25 cellular contexts compared by ENCODE assay signal in the genomic region with DNA sequence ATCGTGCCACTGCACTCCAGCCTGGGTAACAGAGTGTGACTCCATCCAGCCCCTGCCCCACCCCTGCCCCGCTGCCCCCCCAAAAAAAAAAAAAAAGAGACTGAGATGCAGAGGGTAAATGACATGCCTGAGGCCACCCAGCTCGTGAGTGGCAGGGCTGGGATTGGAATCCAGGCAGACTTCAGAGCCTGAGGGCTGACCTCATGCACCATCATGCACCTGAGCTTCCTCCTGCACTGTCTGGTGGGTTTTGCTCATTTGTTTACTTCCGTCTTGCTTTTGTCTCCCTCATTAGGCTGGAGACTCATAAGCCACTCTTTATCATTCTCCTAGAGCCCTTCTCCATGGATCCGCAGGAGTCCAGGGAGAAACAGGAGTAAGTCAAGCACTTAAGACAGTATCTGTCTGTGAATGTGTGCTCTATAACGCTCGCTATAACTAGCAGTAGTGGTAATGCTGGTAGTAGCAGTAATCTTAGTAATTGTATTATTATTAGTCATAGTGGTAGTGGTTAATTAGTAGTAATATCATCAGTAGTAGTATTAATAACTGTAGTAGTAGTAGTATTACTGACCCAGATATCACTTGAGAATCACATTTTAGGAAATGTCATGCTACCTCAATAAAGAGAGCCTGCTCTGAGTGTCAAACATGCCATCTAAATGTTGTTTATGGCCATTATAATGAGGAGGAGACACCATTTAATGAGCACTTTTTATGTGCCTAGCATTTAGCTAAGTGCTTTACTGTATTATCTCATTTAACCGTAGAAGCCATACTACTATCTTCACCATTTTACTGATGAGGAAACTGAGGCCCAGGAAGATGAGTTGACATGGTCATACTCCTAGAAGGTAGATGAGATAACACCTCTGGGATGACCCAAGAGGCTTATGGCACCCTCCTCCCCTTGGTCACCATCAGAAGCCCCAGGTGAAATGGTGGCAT.
"Had no signal": no experiment of that assay in that cellular context is flagged by ENCODE, and none has a peak within 500 bp of the region (broad histone marks: within the 10 kb centered on the region; RNA-seq: fewer than 3 reads in every experiment).

No MANE protein-coding gene starts in this region.

- H3K36me3 Mint-ChIP-seq: activated CD8-positive, alpha-beta memory T cell treated with anti-CD3 and anti-CD28 coated beads, Interleukin-2, amount 10 ng/mL, durations not matched to agents 7 days and 5 days; activated naive CD8-positive, alpha-beta T cell treated with anti-CD3 and anti-CD28 coated beads, Interleukin-2, amount 10 ng/mL, durations not matched to agents 7 days and 5 days had no signal

- H3K4me3 Mint-ChIP-seq: activated CD4-positive, alpha-beta memory T cell treated with anti-CD3 and anti-CD28 coated beads, Interleukin-2, amount 10 ng/mL, durations not matched to agents 7 days and 5 days; activated CD8-positive, alpha-beta memory T cell treated with anti-CD3 and anti-CD28 coated beads, Interleukin-2, amount 10 ng/mL, durations not matched to agents 7 days and 5 days; activated naive CD8-positive, alpha-beta T cell treated with anti-CD3 and anti-CD28 coated beads, Interleukin-2, amount 10 ng/mL, durations not matched to agents 7 days and 5 days; brain; nephron had no signal

- ATAC-seq: activated CD8-positive, alpha-beta memory T cell treated with anti-CD3 and anti-CD28 coated beads, Interleukin-2, amount 10 ng/mL, durations not matched to agents 7 days and 5 days; foreskin keratinocyte; left lobe of liver; stimulated activated naive CD8-positive, alpha-beta T cell treated with anti-CD3 and anti-CD28 coated beads, Interleukin-15, Interleukin-2, amounts not matched to agents 100 U/mL and 50 U/mL, for 24 hours had no signal

- DNase-seq: activated CD4-positive, alpha-beta memory T cell treated with anti-CD3 and anti-CD28 coated beads, Interleukin-2, amount 10 ng/mL, durations not matched to agents 7 days and 5 days; activated CD4-positive, CD25-positive, alpha-beta regulatory T cell treated with anti-CD3 and anti-CD28 coated beads, Interleukin-2, amount 50 U/mL, for 72 hours; activated CD8-positive, alpha-beta memory T cell treated with anti-CD3 and anti-CD28 coated beads, Interleukin-2, amount 10 ng/mL, durations not matched to agents 7 days and 5 days; activated naive CD4-positive, alpha-beta T cell treated with Interleukin-2 at 50 U/mL for 16 hours; activated naive CD8-positive, alpha-beta T cell treated with anti-CD3 and anti-CD28 coated beads, Interleukin-2, amount 10 ng/mL, durations not matched to agents 7 days and 5 days; caudate nucleus; dorsolateral prefrontal cortex; foreskin keratinocyte; glutamatergic neuron; hippocampal formation; midbrain; nucleus accumbens; stimulated activated CD4-positive, alpha-beta T cell treated with anti-CD3 and anti-CD28 coated beads, Interleukin-12 subunit alpha, Interleukin-12 subunit beta, amount 100 ng/mL, for 4 hours; stimulated activated CD4-positive, alpha-beta T cell treated with anti-CD3 and anti-CD28 coated beads, Interleukin-2, amount 100 ng/mL, for 24 hours; stimulated activated naive CD8-positive, alpha-beta T cell treated with anti-CD3 and anti-CD28 coated beads, Interleukin-15, Interleukin-2, amounts not matched to agents 100 U/mL and 50 U/mL, for 24 hours; substantia nigra; T1000; tibial artery had no signal

- H3K4me3 ChIP-seq: dorsolateral prefrontal cortex, tibial artery had no signal

- H3K36me3 ChIP-seq: tibial artery had no signal

- H3K27me3 Mint-ChIP-seq: brain had no signal

- H3K27me3 ChIP-seq: dorsolateral prefrontal cortex, tibial artery had no signal

- H3K27ac Mint-ChIP-seq: activated CD4-positive, alpha-beta memory T cell treated with anti-CD3 and anti-CD28 coated beads, Interleukin-2, amount 10 ng/mL, durations not matched to agents 7 days and 5 days; activated CD8-positive, alpha-beta memory T cell treated with anti-CD3 and anti-CD28 coated beads, Interleukin-2, amount 10 ng/mL, durations not matched to agents 7 days and 5 days; activated T-helper 2 cell treated with anti-CD3 and anti-CD28 coated beads, Interferon-gamma antibody, Interleukin-2, Interleukin-4, amounts not matched to agents 10 μg/mL and 5 μg/mL and 100 μg/mL, durations not matched to agents 14 hours and 24 hours and 36 hours had no signal

- H3K9me3 ChIP-seq: tibial artery had no signal

- H3K9me3 Mint-ChIP-seq: activated CD4-positive, alpha-beta memory T cell treated with anti-CD3 and anti-CD28 coated beads, Interleukin-2, amount 10 ng/mL, durations not matched to agents 7 days and 5 days; activated naive CD8-positive, alpha-beta T cell treated with anti-CD3 and anti-CD28 coated beads, Interleukin-2, amount 10 ng/mL, durations not matched to agents 7 days and 5 days; activated T-helper 2 cell treated with anti-CD3 and anti-CD28 coated beads, Interferon-gamma antibody, Interleukin-2, Interleukin-4, amounts not matched to agents 10 μg/mL and 5 μg/mL and 100 μg/mL, durations not matched to agents 14 hours and 24 hours and 36 hours; brain; nephron had no signal

- H3K27ac ChIP-seq: dorsolateral prefrontal cortex, epithelial cell of prostate, foreskin keratinocyte had no signal

- FAIRE-seq: colon, keratinocyte had no signal
